In genomic region chr6:35505985-35506384, GRCh38 we compare ENCODE assay signal across 26 cellular contexts. TPM values are rescaled to one million over a fixed set of nuclear protein-coding genes. Genes with fewer than 3 reads are reported as not detected.
A peak's percentile ranks its signal among the peaks of the same experiment; 100 is the strongest.
DNase-seq lines count a peak whose midpoint lies in the region; ATAC-seq and TF ChIP-seq lines count a peak whose summit lies in the region.
"Had no signal": no experiment of that assay in that cellular context is flagged by ENCODE, and none has a peak within 500 bp of the region (broad histone marks: within the 10 kb centered on the region; RNA-seq: fewer than 3 reads in every experiment).

No MANE protein-coding gene starts in this region.

- POLR2A ChIA-PET in SK-N-SH (lab: Yijun Ruan, JAX): no interaction called here

- H2AK5ac ChIP-seq in neuronal stem cell (ENCODE audit: low read depth, low read length): peak overlapping the region; percentile 9

- peak; percentile 31 for DNase-seq in SK-N-SH
- DNase-seq in neuronal stem cell (ENCODE audit: low spot score): no peak
- no peak for DNase-seq in COLO668 (lab: John Stamatoyannopoulos, UW; ENCODE audit: unreplicated experiment)
- DNase-seq: 8988T; activated CD4-positive, alpha-beta T cell treated with anti-CD3 and anti-CD28 coated beads, Interleukin-2, amount 10 ng/mL, durations not matched to agents 7 days and 5 days; activated gamma-delta T cell treated with Interleukin-2 at 50 U/mL for 16 hours; activated T-cell treated with anti-CD3 and anti-CD28 coated beads, Interleukin-2, amount 50 U/mL, for 24 hours; GOT3; hypothalamus; left ventricle myocardium inferior; naive thymus-derived CD8-positive, alpha-beta T cell; NCI-H1105 treated with DMSO at 0.1 percent for 48 hours; NCI-H2029 treated with DMSO at 0.1 percent for 48 hours; NCI-H526; NK-92 treated with Interleukin-12 subunit alpha and Interleukin-12 subunit beta, amount 100 ng/mL, for 24 hours; Peyer's patch; SIG-M5; small intestine had no signal

- H3K79me2 ChIP-seq in SK-N-SH (ENCODE audit: insufficient read depth): no peaks in the 10 kb centered on the region

- H4K20me1 ChIP-seq in SK-N-SH (ENCODE audit: insufficient read depth): no peaks in the 10 kb centered on the region

- TF ChIP-seq CTCF in SK-N-SH (IDR thresholded peaks at IDR 0.05): no peak

- H2BK15ac ChIP-seq in neuronal stem cell (ENCODE audit: low read length): peak overlapping the region; percentile 68

- no peak for TF ChIP-seq RAD21 in SK-N-SH (IDR thresholded peaks at IDR 0.05; ENCODE audit: low read length)

- H3K27ac ChIP-seq in SK-N-SH (ENCODE audit: low read depth in 2 of 2, low read length in 1 of 2): no peak overlapping the region
- H3K27ac ChIP-seq in neuronal stem cell (replicated peaks; ENCODE audit: low read length): no peak overlapping the region
- H3K27ac ChIP-seq: left ventricle myocardium inferior, Peyer's patch, tibial nerve had no signal

- H3K4me2 ChIP-seq in SK-N-SH: no peak overlapping the region
- no peak overlapping the region for H3K4me2 ChIP-seq in neuronal stem cell (ENCODE audit: insufficient read depth, low read length, poor library complexity, severe bottlenecking)

- CTCF ChIA-PET in SK-N-SH (lab: Yijun Ruan, JAX): interaction anchor here (2.1 kb wide), 1 partner anchor 17 kb away, joined by 11 read pairs; no protein-coding TSS in a partner anchor

- WGBS in SK-N-SH (ENCODE audit: low lambda C conversion rate): 82% methylated on average over 11 of the region's 21 CpGs
- WGBS in neuronal stem cell (ENCODE audit: extremely low coverage in 2 of 2, insufficient read length in 2 of 2, insufficient replicate concordance in 1 of 2), 2 donors: no CpG with 5 or more reads among the region's 21 CpGs

- H3K9me2 ChIP-seq in SK-N-SH: no peaks in the 10 kb centered on the region

- H2BK120ac ChIP-seq in neuronal stem cell (ENCODE audit: low read depth, low read length): peak overlapping the region; percentile 43

- no peak for TF ChIP-seq EP300 in SK-N-SH (IDR thresholded peaks at IDR 0.05; ENCODE audit: borderline replicate concordance in 1 of 2, low read depth in 1 of 2, low read length in 1 of 2)

- no peak overlapping the region for H4K91ac ChIP-seq in neuronal stem cell (ENCODE audit: low read depth, low read length, poor library complexity)

- no peaks in the 10 kb centered on the region for H3K79me1 ChIP-seq in neuronal stem cell (ENCODE audit: low read depth, low read length)

- H3K9me3 ChIP-seq in SK-N-SH: no peaks in the 10 kb centered on the region
- H3K9me3 ChIP-seq in neuronal stem cell (replicated peaks in 1 of 2; ENCODE audit: control insufficient read depth in 2 of 2, insufficient read depth in 1 of 2, low read depth in 1 of 2, low read length in 2 of 2): no peaks in the 10 kb centered on the region
- H3K9me3 ChIP-seq: left ventricle myocardium inferior, Peyer's patch, tibial nerve had no signal

- H3K23ac ChIP-seq in neuronal stem cell (ENCODE audit: low read depth, low read length, poor library complexity): peak overlapping the region; percentile 70

- no peaks in the 10 kb centered on the region for H3K27me3 ChIP-seq in SK-N-SH (ENCODE audit: insufficient read depth)
- H3K27me3 ChIP-seq in neuronal stem cell (ENCODE audit: control insufficient read depth in 3 of 3, insufficient read depth in 3 of 3, low read depth in 1 of 3, low read length in 3 of 3): peaks cover 0 to 7% (median under 1%) of the 10 kb centered on the region in 3 experiments
- H3K27me3 ChIP-seq: Peyer's patch had no signal

- peak overlapping the region; percentile 81 for H3K18ac ChIP-seq in neuronal stem cell (ENCODE audit: low read length)

- peak overlapping the region; percentile 93 for H3K4ac ChIP-seq in neuronal stem cell (ENCODE audit: low read length)

- H3K4me3 ChIP-seq in SK-N-SH (ENCODE audit: low read depth in 2 of 2, low read length in 1 of 2) (no peak overlapping the region), neuronal stem cell (ENCODE audit: low read length in 2 of 2) (no peak overlapping the region)
- H3K4me3 ChIP-seq: left ventricle myocardium inferior, Peyer's patch, tibial nerve had no signal

- no peak for ATAC-seq in SK-N-SH treated with all-trans-retinoic acid at 6 μM for 48 hours
- peak; percentile 18 for ATAC-seq in esophagus mucosa
- no peak for ATAC-seq in GM21786 (IDR thresholded peaks at IDR 0.05; ENCODE audit: unreplicated experiment)
- ATAC-seq: naive thymus-derived CD8-positive, alpha-beta T cell had no signal

- no peaks in the 10 kb centered on the region for H3F3A ChIP-seq in SK-N-SH (replicated peaks; ENCODE audit: insufficient read depth)

- no peak overlapping the region for H4K8ac ChIP-seq in neuronal stem cell (ENCODE audit: low read depth, low read length)

- no peak overlapping the region for H2BK5ac ChIP-seq in neuronal stem cell (ENCODE audit: low read length)

- H3K36me3 ChIP-seq in SK-N-SH (replicated peaks in 1 of 2; ENCODE audit: control insufficient read depth in 1 of 2, insufficient read depth in 2 of 2, low read length in 1 of 2): no peaks in the 10 kb centered on the region
- H3K36me3 ChIP-seq in neuronal stem cell (replicated peaks in 1 of 2; ENCODE audit: control insufficient read depth in 2 of 2, insufficient read depth in 2 of 2, low read length in 2 of 2): no peaks in the 10 kb centered on the region
- H3K36me3 ChIP-seq: left ventricle myocardium inferior, Peyer's patch, tibial nerve had no signal

- H2AFZ ChIP-seq in SK-N-SH (ENCODE audit: low read depth): no peak overlapping the region
- H2AFZ ChIP-seq in neuronal stem cell (ENCODE audit: low read length): peak overlapping the region; percentile 55

- no peaks in the 10 kb centered on the region for H3K4me1 ChIP-seq in SK-N-SH (ENCODE audit: control insufficient read depth in 1 of 2, insufficient read depth in 2 of 2, low read depth in 1 of 2, low read length in 1 of 2)
- H3K4me1 ChIP-seq in neuronal stem cell (ENCODE audit: control insufficient read depth in 2 of 2, insufficient read depth in 1 of 2, low read depth in 1 of 2, low read length in 2 of 2): peaks cover 13 to 21% of the 10 kb centered on the region in 2 donors
- H3K4me1 ChIP-seq: Peyer's patch, tibial nerve had no signal

- H3K9ac ChIP-seq in SK-N-SH: no peak overlapping the region
- H3K9ac ChIP-seq in neuronal stem cell (ENCODE audit: low read depth, low read length, poor library complexity): no peak overlapping the region

- peak overlapping the region; percentile 78 for H2BK12ac ChIP-seq in neuronal stem cell (ENCODE audit: low read length)

- H3K14ac ChIP-seq in neuronal stem cell (ENCODE audit: low read length): peak overlapping the region; percentile 57

TF ChIP-seq in SK-N-SH, 30 proteins besides CTCF, POLR2A, EP300 and RAD21 (continues in another document):
- TF ChIP-seq CHD2 (IDR thresholded peaks at IDR 0.05; ENCODE audit: low read length, partially characterized antibody) (no peak), NRF1 (IDR thresholded peaks at IDR 0.05; ENCODE audit: low read depth, low read length) (no peak), MAX (IDR thresholded peaks at IDR 0.05; ENCODE audit: low read depth) (no peak), TEAD4 (IDR thresholded peaks at IDR 0.05; ENCODE audit: borderline replicate concordance, insufficient read depth) (no peak), TCF12 (IDR thresholded peaks at IDR 0.05) (no peak), POLR2AphosphoS5 (IDR thresholded peaks at IDR 0.05; ENCODE audit: low read depth, low read length) (no peak), RXRA (IDR thresholded peaks at IDR 0.05; ENCODE audit: borderline replicate concordance, low read depth) (no peak), JUND (IDR thresholded peaks at IDR 0.05) (no peak)

TF ChIP-seq in SK-N-SH treated with all-trans-retinoic acid at 6 μM for 48 hours, 23 proteins besides CTCF, POLR2A, EP300 and RAD21 (continues in another document):
- TF ChIP-seq ZNF565 (CRISPR knock-in tag; conservative IDR thresholded peaks at IDR 0.05; ENCODE audit: low read depth): no peak
- no peak for TF ChIP-seq ISL1 (CRISPR knock-in tag; IDR thresholded peaks at IDR 0.05)
- TF ChIP-seq CSDC2 (CRISPR knock-in tag; IDR thresholded peaks at IDR 0.05): no peak
- no peak for TF ChIP-seq OSR1 (CRISPR knock-in tag; IDR thresholded peaks at IDR 0.05)
- TF ChIP-seq SNAI2 (CRISPR knock-in tag; IDR thresholded peaks at IDR 0.05): no peak
- TF ChIP-seq TCF4 (CRISPR knock-in tag; IDR thresholded peaks at IDR 0.05; ENCODE audit: borderline replicate concordance): no peak
- no peak for TF ChIP-seq GLIS3 (CRISPR knock-in tag; IDR thresholded peaks at IDR 0.05)
- no peak for TF ChIP-seq ZNF70 (CRISPR knock-in tag; IDR thresholded peaks at IDR 0.05)

RNA-seq across cellular contexts. Expression of gene TULP1, which starts 6.7 kb away (rescaled TPM):
- not detected in 2 replicates for polyA plus RNA-seq in SK-N-SH (2012; rRNA removed)
- polyA plus RNA-seq in SK-N-SH (2012; cell fraction: cytosol; rRNA removed): not detected in 2 replicates
- polyA plus RNA-seq in SK-N-SH (2012; cell fraction: nucleus; rRNA removed): not detected in 2 replicates
- total RNA-seq in esophagus mucosa: not detected
- 2.8 TPM for polyA plus RNA-seq in neuronal stem cell (2013, experiment 1 of 2)
- polyA plus RNA-seq in neuronal stem cell (2013, experiment 2 of 2): 2.3 TPM
- total RNA-seq: activated CD4-positive, alpha-beta T cell treated with anti-CD3 and anti-CD28 coated beads, Interleukin-2, amount 10 ng/mL, durations not matched to agents 7 days and 5 days; dermis microvascular lymphatic vessel endothelial cell; fibroblast of lung; left ventricle myocardium inferior; naive thymus-derived CD8-positive, alpha-beta T cell; osteocyte; Peyer's patch had no signal
- polyA plus RNA-seq: fibroblast of lung; IgD-negative memory B cell; naive thymus-derived CD8-positive, alpha-beta T cell; small intestine had no signal

RNA-seq across cellular contexts. Expression of gene TEAD3, which starts 9.1 kb away (rescaled TPM):
- 5.2 and 7.1 TPM in 2 replicates for polyA plus RNA-seq in SK-N-SH (2012; rRNA removed)
- 3.6 and 6.1 TPM in 2 replicates for polyA plus RNA-seq in SK-N-SH (2012; cell fraction: cytosol; rRNA removed)
- polyA plus RNA-seq in SK-N-SH (2012; cell fraction: nucleus; rRNA removed): 16.1 and 20.1 TPM in 2 replicates
- total RNA-seq in esophagus mucosa: 21.7 TPM
- 37.2 TPM for polyA plus RNA-seq in neuronal stem cell (2013, experiment 1 of 2)
- polyA plus RNA-seq in neuronal stem cell (2013, experiment 2 of 2): 37.9 TPM
- polyA plus RNA-seq: IgD-negative memory B cell had no signal

RNA-seq across cellular contexts. Expression of gene RPL10A, which starts 37.8 kb away (rescaled TPM):
- 2,393 and 3,548 TPM in 2 replicates for polyA plus RNA-seq in SK-N-SH (2012; rRNA removed)
- 2,837 and 3,167 TPM in 2 replicates for polyA plus RNA-seq in SK-N-SH (2012; cell fraction: cytosol; rRNA removed)
- polyA plus RNA-seq in SK-N-SH (2012; cell fraction: nucleus; rRNA removed): 1,325 and 1,532 TPM in 2 replicates
- 1,723 TPM for total RNA-seq in esophagus mucosa
- 2,893 TPM for polyA plus RNA-seq in neuronal stem cell (2013, experiment 1 of 2)
- 2,832 TPM for polyA plus RNA-seq in neuronal stem cell (2013, experiment 2 of 2)

RNA-seq across cellular contexts. Expression of gene FANCE, which starts 53.8 kb away (rescaled TPM):
- 5.8 and 6.5 TPM in 2 replicates for polyA plus RNA-seq in SK-N-SH (2012; rRNA removed)
- polyA plus RNA-seq in SK-N-SH (2012; cell fraction: cytosol; rRNA removed): 4.0 and 5.4 TPM in 2 replicates
- polyA plus RNA-seq in SK-N-SH (2012; cell fraction: nucleus; rRNA removed): 6.0 and 6.1 TPM in 2 replicates
- total RNA-seq in esophagus mucosa: 10.4 TPM
- 8.9 TPM for polyA plus RNA-seq in neuronal stem cell (2013, experiment 1 of 2)
- 8.3 TPM for polyA plus RNA-seq in neuronal stem cell (2013, experiment 2 of 2)
